ENCODE assay signal across 28 cellular contexts in genomic region chr4:93217423-93217822, GRCh38.
"Had no signal": no experiment of that assay in that cellular context is flagged by ENCODE, and none has a peak within 500 bp of the region (broad histone marks: within the 10 kb centered on the region; RNA-seq: fewer than 3 reads in every experiment).

No MANE protein-coding gene starts in this region.

- DNase-seq: activated CD4-positive, alpha-beta memory T cell treated with anti-CD3 and anti-CD28 coated beads, Interleukin-2, amount 10 ng/mL, durations not matched to agents 7 days and 5 days; activated CD4-positive, alpha-beta T cell treated with anti-CD3 and anti-CD28 coated beads, Interleukin-2, amount 10 ng/mL, durations not matched to agents 24 days and 14 days; activated CD4-positive, CD25-positive, alpha-beta regulatory T cell treated with anti-CD3 and anti-CD28 coated beads, Interleukin-2, amount 50 U/mL, for 72 hours; activated gamma-delta T cell treated with Interleukin-2 at 50 U/mL for 16 hours; activated naive CD4-positive, alpha-beta T cell treated with anti-CD3 and anti-CD28 coated beads, Interleukin-2, amount 50 U/mL, for 16 hours; activated T-cell treated with anti-CD3 and anti-CD28 coated beads, Interleukin-2, amount 50 U/mL, for 4 hours; amygdala; central memory CD4-positive, alpha-beta T cell; foreskin keratinocyte; heart left ventricle; hypothalamus; immature natural killer cell; kidney; left colon; mammary epithelial cell; naive B cell; nephron progenitor cell; stimulated activated CD4-positive, alpha-beta T cell treated with anti-CD3 and anti-CD28 coated beads, Interleukin-15, amount 100 ng/mL, for 24 hours; stimulated activated CD4-positive, alpha-beta T cell treated with anti-CD3 and anti-CD28 coated beads, Interleukin-2, amount 100 ng/mL, for 24 hours; stimulated activated naive CD4-positive, alpha-beta T cell; T-helper 9 cell; tibial artery; upper lobe of right lung had no signal

- H3K27me3 ChIP-seq: breast epithelium, esophagus muscularis mucosa, foreskin keratinocyte, heart left ventricle, right atrium auricular region, suprapubic skin, tibial artery, upper lobe of right lung had no signal

- H3K36me3 ChIP-seq: breast epithelium, esophagus muscularis mucosa, heart left ventricle, right atrium auricular region, suprapubic skin, tibial artery, upper lobe of right lung had no signal

- H3K9me3 ChIP-seq: breast epithelium, esophagus muscularis mucosa, heart left ventricle, right atrium auricular region, suprapubic skin, tibial artery, upper lobe of right lung had no signal

- H3K4me3 ChIP-seq: breast epithelium, esophagus muscularis mucosa, heart left ventricle, right atrium auricular region, suprapubic skin, tibial artery, upper lobe of right lung had no signal

- ATAC-seq: activated T-cell treated with anti-CD3 and anti-CD28 coated beads, Interleukin-2, amount 50 U/mL, for 4 hours; activated T-helper 17 cell treated with anti-CD3 and anti-CD28 coated beads, Interleukin-2, amount 50 U/mL, for 72 hours; foreskin keratinocyte; heart left ventricle; left colon; upper lobe of right lung had no signal

- H3K27ac ChIP-seq: breast epithelium, esophagus muscularis mucosa, foreskin keratinocyte, heart left ventricle, right atrium auricular region, suprapubic skin, tibial artery, upper lobe of right lung had no signal
